In the genomic region with DNA sequence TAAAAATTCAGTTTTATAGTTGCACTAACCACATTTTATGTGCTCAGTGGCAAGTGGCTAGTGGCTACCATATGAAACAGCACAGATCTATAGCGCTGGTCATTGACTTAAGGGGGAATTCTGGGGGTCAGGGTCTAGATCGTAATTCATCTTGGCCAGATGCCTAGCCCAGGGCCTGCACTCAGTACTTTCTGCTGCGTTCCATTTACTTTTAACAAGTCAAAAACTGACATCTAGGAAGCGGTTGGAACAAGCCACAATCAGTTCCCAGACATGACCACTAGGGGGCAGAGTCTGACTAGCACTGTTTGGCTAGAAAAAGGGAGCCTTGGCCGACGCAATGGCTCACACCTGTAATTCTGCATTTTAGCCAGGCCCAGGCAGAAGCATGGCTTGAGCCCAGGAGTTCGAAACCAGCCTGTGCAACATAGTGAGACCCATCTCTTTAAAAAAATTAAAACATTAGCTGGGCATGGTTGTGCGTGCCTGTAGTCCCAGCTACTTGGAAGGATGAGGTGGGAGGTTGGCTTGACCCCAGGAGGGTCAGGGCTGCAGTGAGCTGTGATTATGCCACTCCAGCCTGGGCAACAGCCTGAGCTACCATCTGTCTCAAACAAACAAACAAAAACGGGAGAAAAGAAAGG, we compare ENCODE assay signal across 8 cellular contexts. TPM values are rescaled to one million over a fixed set of nuclear protein-coding genes. Genes with fewer than 3 reads are reported as not detected.
DNase-seq lines count a peak whose midpoint lies in the region; ATAC-seq and TF ChIP-seq lines count a peak whose summit lies in the region.

No MANE protein-coding gene starts in this region.

- H3K36me3 ChIP-seq in Loucy (ENCODE audit: insufficient read depth, low read length) (no peaks in the 10 kb centered on the region), neutrophil (no peaks in the 10 kb centered on the region), suprapubic skin (no peaks in the 10 kb centered on the region)

- H3F3A ChIP-seq in Loucy (ENCODE audit: low read depth), result no peaks in the 10 kb centered on the region

- no peaks in the 10 kb centered on the region for H4K20me1 ChIP-seq in Loucy (ENCODE audit: insufficient read depth, low read length, poor library complexity, severe bottlenecking)

- no peak overlapping the region for H3K4me2 ChIP-seq in Loucy (ENCODE audit: low read depth, low read length, poor library complexity, severe bottlenecking)

- H3K9me3 ChIP-seq in Loucy (ENCODE audit: insufficient read depth, low read depth, low read length), result no peaks in the 10 kb centered on the region
- no peaks in the 10 kb centered on the region for H3K9me3 ChIP-seq in neutrophil
- H3K9me3 ChIP-seq in suprapubic skin, result no peaks in the 10 kb centered on the region

- H3K4me1 ChIP-seq in Loucy (ENCODE audit: insufficient read depth, low read length, poor library complexity, severe bottlenecking), result peaks cover 2% of the 10 kb centered on the region
- peaks cover 7 to 8% of the 10 kb centered on the region in 2 experiments for H3K4me1 ChIP-seq in neutrophil (ENCODE audit: control insufficient read depth in 1 of 2, insufficient read depth in 1 of 2, low read depth in 1 of 2, low read length in 1 of 2)
- H3K4me1 ChIP-seq in suprapubic skin, result peaks cover 21% of the 10 kb centered on the region

- WGBS in suprapubic skin, result 15% methylated on average over 6 of the region's 9 CpGs

- no peaks in the 10 kb centered on the region for H3K9me2 ChIP-seq in Loucy (replicated peaks; ENCODE audit: low read depth, low read length)

- TF ChIP-seq CTCF in Loucy (conservative IDR thresholded peaks at IDR 0.05; ENCODE audit: low read length), result peak; percentile 92
- peak; percentile 97 for TF ChIP-seq CTCF in fibroblast of the aortic adventitia (IDR thresholded peaks at IDR 0.05; ENCODE audit: insufficient read depth, low read length)
- TF ChIP-seq CTCF in neutrophil (IDR thresholded peaks at IDR 0.05), result peak; percentile 96
- peak; percentile 90 to 96 for TF ChIP-seq CTCF in suprapubic skin (IDR thresholded peaks at IDR 0.05)

- no peaks in the 10 kb centered on the region for H3K27me3 ChIP-seq in Loucy (ENCODE audit: insufficient read depth, low read length, poor library complexity, severe bottlenecking)
- no peaks in the 10 kb centered on the region for H3K27me3 ChIP-seq in neutrophil
- no peaks in the 10 kb centered on the region for H3K27me3 ChIP-seq in suprapubic skin

- H3K4me3 Mint-ChIP-seq in activated T-cell treated with anti-CD3 and anti-CD28 coated beads, Interleukin-2, amount 50 U/mL, for 4 hours, result no peak overlapping the region

- H3K9ac ChIP-seq in Loucy (ENCODE audit: low read depth, low read length, poor library complexity, severe bottlenecking), result peak overlapping the region; percentile 68

- no peak for TF ChIP-seq POLR2A in suprapubic skin (IDR thresholded peaks at IDR 0.05)

- TF ChIP-seq EP300 in suprapubic skin (IDR thresholded peaks at IDR 0.05), result no peak

- H3K79me2 ChIP-seq in Loucy (ENCODE audit: insufficient read depth, low read length), result no peaks in the 10 kb centered on the region

- ATAC-seq in GM21717 (IDR thresholded peaks at IDR 0.05; ENCODE audit: unreplicated experiment), result peak; percentile 87
- peak; percentile 86 to 90 for ATAC-seq in activated T-cell treated with anti-CD3 and anti-CD28 coated beads, Interleukin-2, amount 50 U/mL, for 4 hours

- no peak overlapping the region for H3K4me3 ChIP-seq in Loucy (ENCODE audit: low read length, poor library complexity, severe bottlenecking)
- H3K4me3 ChIP-seq in fibroblast of the aortic adventitia (ENCODE audit: low read depth, low read length), result no peak overlapping the region
- no peak overlapping the region for H3K4me3 ChIP-seq in neutrophil (ENCODE audit: low read depth in 1 of 2, low read length in 1 of 2)
- H3K4me3 ChIP-seq in suprapubic skin, result no peak overlapping the region

- no peaks in the 10 kb centered on the region for H3K27me3 Mint-ChIP-seq in activated T-cell treated with anti-CD3 and anti-CD28 coated beads, Interleukin-2, amount 50 U/mL, for 4 hours (ENCODE audit: low read depth)

- H3K27ac ChIP-seq in neutrophil (peak overlapping the region; percentile 38), suprapubic skin (no peak overlapping the region)

- H2AFZ ChIP-seq in Loucy (ENCODE audit: low read length), result peak overlapping the region; percentile 98

- peaks cover 4% of the 10 kb centered on the region for H3K4me1 Mint-ChIP-seq in activated T-cell treated with anti-CD3 and anti-CD28 coated beads, Interleukin-2, amount 50 U/mL, for 4 hours (ENCODE audit: low read depth)

- DNase-seq in COLO668 (lab: John Stamatoyannopoulos, UW; ENCODE audit: unreplicated experiment) (peak; percentile 82), RKO (ENCODE audit: low spot score) (peak; percentile 88), fibroblast of the aortic adventitia (ENCODE audit: low read depth) (peak; percentile 88), suprapubic skin (ENCODE audit: low spot score in 2 of 2) (peak; percentile 90 to 91)
- DNase-seq in activated T-cell treated with anti-CD3 and anti-CD28 coated beads, Interleukin-2, amount 50 U/mL, for 4 hours, result peak; percentile 87

- no peaks in the 10 kb centered on the region for H3K9me3 Mint-ChIP-seq in activated T-cell treated with anti-CD3 and anti-CD28 coated beads, Interleukin-2, amount 50 U/mL, for 4 hours

- no peaks in the 10 kb centered on the region for H3K36me3 Mint-ChIP-seq in activated T-cell treated with anti-CD3 and anti-CD28 coated beads, Interleukin-2, amount 50 U/mL, for 4 hours (ENCODE audit: insufficient read depth)

RNA-seq across cellular contexts. Expression of a gene that starts 9.0 kb away (rescaled TPM):
- 10 to 100 TPM; 49.0 to 60.5 (median 52.8) TPM for total RNA-seq in activated T-cell treated with anti-CD3 and anti-CD28 coated beads, Interleukin-2, amount 50 U/mL, for 4 hours
- total RNA-seq in fibroblast of the aortic adventitia (ENCODE audit: low replicate concordance) (107 and 185 TPM in 2 replicates), suprapubic skin (100 to 1,000 TPM; 234 to 370 (median 319) TPM)

RNA-seq across cellular contexts. Expression of a gene that starts 31.0 kb away (rescaled TPM):
- total RNA-seq in activated T-cell treated with anti-CD3 and anti-CD28 coated beads, Interleukin-2, amount 50 U/mL, for 4 hours, result 10 to 100 TPM; 14.7 to 19.1 (median 17.8) TPM
- 17.4 and 27.2 TPM in 2 replicates for total RNA-seq in fibroblast of the aortic adventitia (ENCODE audit: low replicate concordance)
- 10 to 100 TPM; 33.4 to 66.4 (median 49.4) TPM for total RNA-seq in suprapubic skin

RNA-seq across cellular contexts. Expression of a gene that starts 31.4 kb away (rescaled TPM):
- total RNA-seq in activated T-cell treated with anti-CD3 and anti-CD28 coated beads, Interleukin-2, amount 50 U/mL, for 4 hours, result 100 to 1,000 TPM; 128 to 142 (median 131) TPM
- 64.4 and 262 TPM in 2 replicates for total RNA-seq in fibroblast of the aortic adventitia (ENCODE audit: low replicate concordance)
- 100 to 1,000 TPM; 103 to 154 (median 144) TPM for total RNA-seq in suprapubic skin

RNA-seq across cellular contexts. Expression of a gene that starts 40.5 kb away (rescaled TPM):
- total RNA-seq in activated T-cell treated with anti-CD3 and anti-CD28 coated beads, Interleukin-2, amount 50 U/mL, for 4 hours, result under 1 TPM; 0.66 to 0.69 (median 0.68) TPM
- total RNA-seq in fibroblast of the aortic adventitia (ENCODE audit: low replicate concordance) (0.27 TPM in 1 of 2 replicates, not detected in the other), suprapubic skin (1 to 10 TPM in 2 of 4 donors, under 1 TPM in 1, not detected in 1; 0.98 to 2.0 (median 1.6) TPM)

RNA-seq across cellular contexts. Expression of a gene that starts 55.4 kb away (rescaled TPM):
- not detected for total RNA-seq in activated T-cell treated with anti-CD3 and anti-CD28 coated beads, Interleukin-2, amount 50 U/mL, for 4 hours
- total RNA-seq in fibroblast of the aortic adventitia (ENCODE audit: low replicate concordance) (not detected in 2 replicates), suprapubic skin (not detected)
